Comparison of ENCODE assay signal across 1 cellular context in genomic region chr19:18423258-18424020, GRCh38.
TF ChIP-seq lines count a peak whose summit lies in the region.

No MANE protein-coding gene starts in this region.

TF ChIP-seq in HepG2, 621 proteins besides CTCF, POLR2A, EP300 and RAD21:
- TF ChIP-seq SAFB2 (CRISPR knock-in tag; IDR thresholded peaks at IDR 0.05; ENCODE audit: borderline replicate concordance, low read depth), result no peak
- TF ChIP-seq AGO2 (optimal IDR thresholded peaks at IDR 0.05; ENCODE audit: low read depth, low read length), result peak; percentile 28
TF ChIP-seq in HepG2: peak in this region for 1.
